25 cellular contexts compared by ENCODE assay signal in genomic region chr1:91944087-91944486, GRCh38. TPM values are rescaled to one million over a fixed set of nuclear protein-coding genes. Genes with fewer than 3 reads are reported as not detected.
"Had no signal": no experiment of that assay in that cellular context is flagged by ENCODE, and none has a peak within 500 bp of the region (broad histone marks: within the 10 kb centered on the region; RNA-seq: fewer than 3 reads in every experiment).

No MANE protein-coding gene starts in this region.

- H3K4me3 Mint-ChIP-seq: activated naive CD8-positive, alpha-beta T cell treated with anti-CD3 and anti-CD28 coated beads for 36 hours; activated T-helper 1 cell treated with anti-CD3 and anti-CD28 coated beads, Interleukin-12 subunit alpha, Interleukin-12 subunit beta, Interleukin-2, Interleukin-4 antibody, amounts not matched to agents 30 ng/mL and 10 ng/mL and 1 ng/mL, durations not matched to agents 14 hours and 24 hours and 36 hours; brain; memory B cell; naive thymus-derived CD8-positive, alpha-beta T cell had no signal

- H3K9me3 ChIP-seq: ovary, psoas muscle, tibial artery had no signal

- DNase-seq: activated CD4-positive, alpha-beta T cell treated with anti-CD3 and anti-CD28 coated beads, Interleukin-2, amount 50 U/mL, for 1 hour; activated CD4-positive, CD25-positive, alpha-beta regulatory T cell treated with anti-CD3 and anti-CD28 coated beads, Interleukin-2, amount 50 U/mL, for 72 hours; activated CD8-positive, alpha-beta memory T cell treated with anti-CD3 and anti-CD28 coated beads for 24 hours; activated naive CD4-positive, alpha-beta T cell; activated naive CD8-positive, alpha-beta T cell treated with anti-CD3 and anti-CD28 coated beads for 36 hours; central memory CD4-positive, alpha-beta T cell; dorsolateral prefrontal cortex; naive thymus-derived CD8-positive, alpha-beta T cell; ovary; psoas muscle; right cardiac atrium; stimulated activated CD4-positive, alpha-beta T cell treated with anti-CD3 and anti-CD28 coated beads, Interleukin-2, amount 100 ng/mL, for 24 hours; stimulated activated naive CD4-positive, alpha-beta T cell treated with Interleukin-2 at 50 U/mL for 16 hours; T-helper 1 cell; tibial artery had no signal

- H3K27me3 Mint-ChIP-seq: brain had no signal

- H3K27ac Mint-ChIP-seq: activated naive CD8-positive, alpha-beta T cell treated with anti-CD3 and anti-CD28 coated beads for 36 hours; activated T-helper 1 cell treated with anti-CD3 and anti-CD28 coated beads, Interleukin-12 subunit alpha, Interleukin-12 subunit beta, Interleukin-2, Interleukin-4 antibody, amounts not matched to agents 30 ng/mL and 10 ng/mL and 1 ng/mL, durations not matched to agents 14 hours and 24 hours and 36 hours; brain; memory B cell; naive thymus-derived CD8-positive, alpha-beta T cell had no signal

- H3K36me3 ChIP-seq: ovary, tibial artery had no signal

- H3K4me1 ChIP-seq: psoas muscle, tibial artery had no signal

- H3K4me3 ChIP-seq: dorsolateral prefrontal cortex, ovary, psoas muscle, tibial artery had no signal

- FAIRE-seq: colon, frontal cortex, urothelium cell line had no signal

- H3K27ac ChIP-seq: dorsolateral prefrontal cortex, ovary, psoas muscle, tibial artery had no signal

- H3K4me1 Mint-ChIP-seq: brain, memory B cell had no signal

- H3K36me3 Mint-ChIP-seq: activated naive CD8-positive, alpha-beta T cell treated with anti-CD3 and anti-CD28 coated beads for 36 hours; brain; memory B cell had no signal

- H3K9me3 Mint-ChIP-seq: activated T-helper 1 cell treated with anti-CD3 and anti-CD28 coated beads, Interleukin-12 subunit alpha, Interleukin-12 subunit beta, Interleukin-2, Interleukin-4 antibody, amounts not matched to agents 30 ng/mL and 10 ng/mL and 1 ng/mL, durations not matched to agents 14 hours and 24 hours and 36 hours; memory B cell had no signal

- H3K27me3 ChIP-seq: dorsolateral prefrontal cortex, ovary, tibial artery had no signal

RNA-seq across cellular contexts. Expression of gene BRDT, which starts 5.1 kb away (rescaled TPM):
- total RNA-seq: activated naive CD8-positive, alpha-beta T cell treated with anti-CD3 and anti-CD28 coated beads for 36 hours; activated T-helper 1 cell treated with anti-CD3 and anti-CD28 coated beads, Interleukin-12 subunit alpha, Interleukin-12 subunit beta, Interleukin-2, Interleukin-4 antibody, amounts not matched to agents 30 ng/mL and 10 ng/mL and 1 ng/mL, durations not matched to agents 14 hours and 24 hours and 36 hours; epithelial cell of proximal tubule; fibroblast of lung; frontal cortex; liver; naive thymus-derived CD8-positive, alpha-beta T cell; ovary; psoas muscle; right cardiac atrium; skeletal muscle tissue had no signal
- polyA plus RNA-seq: fibroblast of lung; liver; naive thymus-derived CD8-positive, alpha-beta T cell; psoas muscle; right cardiac atrium had no signal
